ENCODE assay signal across 20 cellular contexts in the genomic region with DNA sequence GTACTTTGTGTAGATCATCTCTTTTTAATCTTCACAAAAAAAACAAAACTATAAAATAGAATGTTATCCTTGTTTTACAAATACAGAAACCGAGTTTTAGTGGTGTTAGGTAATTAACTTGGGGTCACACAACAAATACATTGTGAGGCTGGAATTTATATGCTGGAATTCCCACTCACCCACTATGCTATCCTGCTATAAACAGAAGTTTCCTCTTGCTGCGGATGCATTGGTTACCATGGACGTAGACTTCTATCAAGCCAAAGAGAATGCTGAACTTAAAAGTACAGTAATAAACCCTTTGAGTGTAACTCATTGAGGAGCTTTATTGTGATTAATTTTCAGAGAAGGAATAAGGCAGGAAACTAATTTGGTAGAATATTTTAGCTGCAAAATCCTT. TPM values are rescaled to one million over a fixed set of nuclear protein-coding genes. Genes with fewer than 3 reads are reported as not detected.
DNase-seq lines count a peak whose midpoint lies in the region; ATAC-seq, FAIRE-seq and TF ChIP-seq lines count a peak whose summit lies in the region.
"Had no signal": no experiment of that assay in that cellular context is flagged by ENCODE, and none has a peak within 500 bp of the region (broad histone marks: within the 10 kb centered on the region; RNA-seq: fewer than 3 reads in every experiment).

No MANE protein-coding gene starts in this region.

- H3K36me3 ChIP-seq in pancreas: no peaks in the 10 kb centered on the region
- H3K36me3 ChIP-seq: gastrocnemius medialis had no signal

- CTCF ChIA-PET in WTC11 (lab: Charles Lee): no interaction called here

- no peak overlapping the region for H3K4me3 ChIP-seq in pancreas
- H3K4me3 ChIP-seq: gastrocnemius medialis, skin epidermis had no signal

- FAIRE-seq in pancreas (lab: Jason Lieb, UNC): no peak
- FAIRE-seq: D721Med had no signal

- TF ChIP-seq CTCF in WTC11 (IDR thresholded peaks at IDR 0.05): no peak
- no peak for TF ChIP-seq CTCF in pancreas (IDR thresholded peaks at IDR 0.05)

- peaks cover 0 to 9% (median 0%) of the 10 kb centered on the region in 3 donors for H3K4me1 ChIP-seq in pancreas

- no peaks in the 10 kb centered on the region for H3K27me3 ChIP-seq in pancreas
- H3K27me3 ChIP-seq: gastrocnemius medialis had no signal

- ATAC-seq in GM18505 (IDR thresholded peaks at IDR 0.05; ENCODE audit: unreplicated experiment) (peak; percentile 19), HG03108 (IDR thresholded peaks at IDR 0.05; ENCODE audit: unreplicated experiment) (peak; percentile 16), WTC11 (no peak), GM21367 (IDR thresholded peaks at IDR 0.05; ENCODE audit: unreplicated experiment) (no peak), HG03025 (IDR thresholded peaks at IDR 0.05; ENCODE audit: low FRiP score, unreplicated experiment) (no peak), pancreas (no peak)
- ATAC-seq: gastrocnemius medialis; stimulated activated naive CD8-positive, alpha-beta T cell treated with anti-CD3 and anti-CD28 coated beads, Interleukin-15, amount 100 ng/mL, for 72 hours had no signal

- POLR2A ChIA-PET in WTC11 (lab: Charles Lee): interaction anchor here (0.7 to 1.4 kb wide), 2 partner anchors 9 to 132 kb away, joined by 3 to 4 read pairs; partner anchors contain the start of gene SNAP23

- H3K27me3 Mint-ChIP-seq in WTC11 (ENCODE audit: low read depth): no peaks in the 10 kb centered on the region
- H3K27me3 Mint-ChIP-seq: activated CD4-positive, alpha-beta T cell treated with anti-CD3 and anti-CD28 coated beads, Interleukin-2, amount 10 ng/mL, durations not matched to agents 24 days and 14 days; activated naive CD8-positive, alpha-beta T cell treated with anti-CD3 and anti-CD28 coated beads for 36 hours; stimulated activated naive CD8-positive, alpha-beta T cell treated with anti-CD3 and anti-CD28 coated beads, Interleukin-15, amount 100 ng/mL, for 72 hours had no signal

- H3K4me3 Mint-ChIP-seq in WTC11: no peak overlapping the region
- H3K4me3 Mint-ChIP-seq: activated CD4-positive, alpha-beta T cell treated with anti-CD3 and anti-CD28 coated beads, Interleukin-2, amount 10 ng/mL, durations not matched to agents 24 days and 14 days; activated naive CD8-positive, alpha-beta T cell treated with anti-CD3 and anti-CD28 coated beads for 36 hours; stimulated activated naive CD8-positive, alpha-beta T cell treated with anti-CD3 and anti-CD28 coated beads, Interleukin-15, amount 100 ng/mL, for 72 hours had no signal

- no peaks in the 10 kb centered on the region for H3K9me3 ChIP-seq in pancreas
- H3K9me3 ChIP-seq: gastrocnemius medialis had no signal

- no peak overlapping the region for H3K27ac ChIP-seq in pancreas
- H3K27ac ChIP-seq: gastrocnemius medialis, RWPE1, skin epidermis had no signal

- no peak for DNase-seq in WTC11 (ENCODE audit: low spot score)
- peak; percentile 28 for DNase-seq in renal cortical epithelial cell (ENCODE audit: low read depth)
- no peak for DNase-seq in NCI-H1694 (lab: John Stamatoyannopoulos, UW)
- no peak for DNase-seq in pancreas
- DNase-seq: activated CD4-positive, alpha-beta T cell treated with anti-CD3 and anti-CD28 coated beads, Interleukin-2, amount 10 ng/mL, durations not matched to agents 24 days and 14 days; activated naive CD8-positive, alpha-beta T cell treated with anti-CD3 and anti-CD28 coated beads for 36 hours; activated T-cell treated with anti-CD3 and anti-CD28 coated beads, Interleukin-2, amount 50 U/mL, for 1 hour; gastrocnemius medialis; NCI-H2081; NCI-H748 treated with DMSO at 0.1 percent for 48 hours; occipital lobe; stimulated activated naive CD8-positive, alpha-beta T cell treated with anti-CD3 and anti-CD28 coated beads, Interleukin-15, amount 100 ng/mL, for 72 hours; T-helper 2 cell had no signal

- 70 to 75% methylated on average over 3 of the region's 3 CpGs for WGBS in pancreas, 2 donors

- peaks cover 21% of the 10 kb centered on the region for H3K4me1 Mint-ChIP-seq in WTC11

- H3K27ac Mint-ChIP-seq in WTC11: peak overlapping the region; percentile 89; the same call in 1 of the 2 replicates
- H3K27ac Mint-ChIP-seq: activated CD4-positive, alpha-beta T cell treated with anti-CD3 and anti-CD28 coated beads, Interleukin-2, amount 10 ng/mL, durations not matched to agents 24 days and 14 days; activated naive CD8-positive, alpha-beta T cell treated with anti-CD3 and anti-CD28 coated beads for 36 hours; stimulated activated naive CD8-positive, alpha-beta T cell treated with anti-CD3 and anti-CD28 coated beads, Interleukin-15, amount 100 ng/mL, for 72 hours had no signal

- H3K9me3 Mint-ChIP-seq in WTC11: no peaks in the 10 kb centered on the region
- H3K9me3 Mint-ChIP-seq: activated CD4-positive, alpha-beta T cell treated with anti-CD3 and anti-CD28 coated beads, Interleukin-2, amount 10 ng/mL, durations not matched to agents 24 days and 14 days; activated naive CD8-positive, alpha-beta T cell treated with anti-CD3 and anti-CD28 coated beads for 36 hours; stimulated activated naive CD8-positive, alpha-beta T cell treated with anti-CD3 and anti-CD28 coated beads, Interleukin-15, amount 100 ng/mL, for 72 hours had no signal

- intact Hi-C loops in pancreas (cut with DNase I): no loop called here

- H3K36me3 Mint-ChIP-seq in WTC11: no peaks in the 10 kb centered on the region
- H3K36me3 Mint-ChIP-seq: activated naive CD8-positive, alpha-beta T cell treated with anti-CD3 and anti-CD28 coated beads for 36 hours had no signal

- no peak for TF ChIP-seq POLR2A in GM18505 (IDR thresholded peaks at IDR 0.05; ENCODE audit: borderline replicate concordance, extremely low read depth, insufficient read depth, insufficient read length)

TF ChIP-seq in WTC11, 78 proteins besides CTCF, POLR2A, EP300 and RAD21 (continues in another document):
- TF ChIP-seq, protein P1, sequence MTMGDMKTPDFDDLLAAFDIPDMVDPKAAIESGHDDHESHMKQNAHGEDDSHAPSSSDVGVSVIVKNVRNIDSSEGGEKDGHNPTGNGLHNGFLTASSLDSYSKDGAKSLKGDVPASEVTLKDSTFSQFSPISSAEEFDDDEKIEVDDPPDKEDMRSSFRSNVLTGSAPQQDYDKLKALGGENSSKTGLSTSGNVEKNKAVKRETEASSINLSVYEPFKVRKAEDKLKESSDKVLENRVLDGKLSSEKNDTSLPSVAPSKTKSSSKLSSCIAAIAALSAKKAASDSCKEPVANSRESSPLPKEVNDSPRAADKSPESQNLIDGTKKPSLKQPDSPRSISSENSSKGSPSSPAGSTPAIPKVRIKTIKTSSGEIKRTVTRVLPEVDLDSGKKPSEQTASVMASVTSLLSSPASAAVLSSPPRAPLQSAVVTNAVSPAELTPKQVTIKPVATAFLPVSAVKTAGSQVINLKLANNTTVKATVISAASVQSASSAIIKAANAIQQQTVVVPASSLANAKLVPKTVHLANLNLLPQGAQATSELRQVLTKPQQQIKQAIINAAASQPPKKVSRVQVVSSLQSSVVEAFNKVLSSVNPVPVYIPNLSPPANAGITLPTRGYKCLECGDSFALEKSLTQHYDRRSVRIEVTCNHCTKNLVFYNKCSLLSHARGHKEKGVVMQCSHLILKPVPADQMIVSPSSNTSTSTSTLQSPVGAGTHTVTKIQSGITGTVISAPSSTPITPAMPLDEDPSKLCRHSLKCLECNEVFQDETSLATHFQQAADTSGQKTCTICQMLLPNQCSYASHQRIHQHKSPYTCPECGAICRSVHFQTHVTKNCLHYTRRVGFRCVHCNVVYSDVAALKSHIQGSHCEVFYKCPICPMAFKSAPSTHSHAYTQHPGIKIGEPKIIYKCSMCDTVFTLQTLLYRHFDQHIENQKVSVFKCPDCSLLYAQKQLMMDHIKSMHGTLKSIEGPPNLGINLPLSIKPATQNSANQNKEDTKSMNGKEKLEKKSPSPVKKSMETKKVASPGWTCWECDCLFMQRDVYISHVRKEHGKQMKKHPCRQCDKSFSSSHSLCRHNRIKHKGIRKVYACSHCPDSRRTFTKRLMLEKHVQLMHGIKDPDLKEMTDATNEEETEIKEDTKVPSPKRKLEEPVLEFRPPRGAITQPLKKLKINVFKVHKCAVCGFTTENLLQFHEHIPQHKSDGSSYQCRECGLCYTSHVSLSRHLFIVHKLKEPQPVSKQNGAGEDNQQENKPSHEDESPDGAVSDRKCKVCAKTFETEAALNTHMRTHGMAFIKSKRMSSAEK (CRISPR knock-in tag; IDR thresholded peaks at IDR 0.05; ENCODE audit: borderline replicate concordance): no peak
- no peak for TF ChIP-seq ZNF219 (CRISPR knock-in tag; IDR thresholded peaks at IDR 0.05; ENCODE audit: borderline replicate concordance)
- no peak for TF ChIP-seq NR1H2 (CRISPR knock-in tag; IDR thresholded peaks at IDR 0.05)
- no peak for TF ChIP-seq CBFB (CRISPR knock-in tag; IDR thresholded peaks at IDR 0.05; ENCODE audit: low read depth)
- no peak for TF ChIP-seq GABPB1 (CRISPR knock-in tag; IDR thresholded peaks at IDR 0.05)
- TF ChIP-seq NFE2L1 (CRISPR knock-in tag; IDR thresholded peaks at IDR 0.05): no peak
- TF ChIP-seq, protein P2, sequence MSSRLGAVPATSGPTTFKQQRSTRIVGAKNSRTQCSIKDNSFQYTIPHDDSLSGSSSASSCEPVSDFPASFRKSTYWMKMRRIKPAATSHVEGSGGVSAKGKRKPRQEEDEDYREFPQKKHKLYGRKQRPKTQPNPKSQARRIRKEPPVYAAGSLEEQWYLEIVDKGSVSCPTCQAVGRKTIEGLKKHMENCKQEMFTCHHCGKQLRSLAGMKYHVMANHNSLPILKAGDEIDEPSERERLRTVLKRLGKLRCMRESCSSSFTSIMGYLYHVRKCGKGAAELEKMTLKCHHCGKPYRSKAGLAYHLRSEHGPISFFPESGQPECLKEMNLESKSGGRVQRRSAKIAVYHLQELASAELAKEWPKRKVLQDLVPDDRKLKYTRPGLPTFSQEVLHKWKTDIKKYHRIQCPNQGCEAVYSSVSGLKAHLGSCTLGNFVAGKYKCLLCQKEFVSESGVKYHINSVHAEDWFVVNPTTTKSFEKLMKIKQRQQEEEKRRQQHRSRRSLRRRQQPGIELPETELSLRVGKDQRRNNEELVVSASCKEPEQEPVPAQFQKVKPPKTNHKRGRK (CRISPR knock-in tag; IDR thresholded peaks at IDR 0.05; ENCODE audit: borderline replicate concordance): no peak
- no peak for TF ChIP-seq ZNF138 (CRISPR knock-in tag; conservative IDR thresholded peaks at IDR 0.05)
- no peak for TF ChIP-seq SP1 (CRISPR knock-in tag; conservative IDR thresholded peaks at IDR 0.05)

RNA-seq across cellular contexts. Expression of gene SNAP23, which starts 9.2 kb away (rescaled TPM):
- total RNA-seq in WTC11 (2021): 58.2 to 68.3 TPM (median 63.7 TPM) in 3 replicates
- 112 and 168 TPM in 2 replicates for total RNA-seq in renal cortical epithelial cell
- total RNA-seq in pancreas: 10 to 100 TPM; 14.2 to 39.4 (median 19.6) TPM
- polyA plus RNA-seq in pancreas: 10 to 100 TPM; 20.5 to 22.0 TPM

RNA-seq across cellular contexts. Expression of gene ZNF106, which starts 13.7 kb away (rescaled TPM):
- 54.5 to 59.4 TPM (median 58.2 TPM) in 3 replicates for total RNA-seq in WTC11 (2021)
- 28.3 and 52.8 TPM in 2 replicates for total RNA-seq in renal cortical epithelial cell
- total RNA-seq in pancreas: 10 to 100 TPM; 13.3 to 38.4 (median 20.4) TPM
- polyA plus RNA-seq in pancreas: 1 to 10 TPM; 4.3 to 5.1 TPM

RNA-seq across cellular contexts. Expression of gene LRRC57, which starts 44.0 kb away (rescaled TPM):
- 11.5 to 14.3 TPM (median 13.3 TPM) in 3 replicates for total RNA-seq in WTC11 (2021)
- total RNA-seq in renal cortical epithelial cell: 24.0 and 30.7 TPM in 2 replicates
- total RNA-seq in pancreas: 10 to 100 TPM in 1 of 6 donors, 1 to 10 TPM in 5; 5.6 to 14.8 (median 8.6) TPM
- polyA plus RNA-seq in pancreas: 1 to 10 TPM; 3.8 to 4.9 TPM

RNA-seq across cellular contexts. Expression of gene HAUS2, which starts 44.0 kb away (rescaled TPM):
- total RNA-seq in WTC11 (2021) (17.9 to 23.2 TPM (median 20.0 TPM) in 3 replicates), renal cortical epithelial cell (35.3 and 92.9 TPM in 2 replicates), pancreas (1 to 10 TPM; 6.2 to 9.0 (median 8.3) TPM)
- 1 to 10 TPM; 5.4 to 6.1 TPM for polyA plus RNA-seq in pancreas

Comparison
In these comparisons a context has a peak if more than half of its experiments do, and no peak if none do; other contexts are left out.
1. ATAC-seq: peak in GM18505 (single experiment) and HG03108 (single experiment); none in WTC11 (single experiment), GM21367 (single experiment), HG03025 (single experiment) and pancreas (0 of 4).